In the genomic region with DNA sequence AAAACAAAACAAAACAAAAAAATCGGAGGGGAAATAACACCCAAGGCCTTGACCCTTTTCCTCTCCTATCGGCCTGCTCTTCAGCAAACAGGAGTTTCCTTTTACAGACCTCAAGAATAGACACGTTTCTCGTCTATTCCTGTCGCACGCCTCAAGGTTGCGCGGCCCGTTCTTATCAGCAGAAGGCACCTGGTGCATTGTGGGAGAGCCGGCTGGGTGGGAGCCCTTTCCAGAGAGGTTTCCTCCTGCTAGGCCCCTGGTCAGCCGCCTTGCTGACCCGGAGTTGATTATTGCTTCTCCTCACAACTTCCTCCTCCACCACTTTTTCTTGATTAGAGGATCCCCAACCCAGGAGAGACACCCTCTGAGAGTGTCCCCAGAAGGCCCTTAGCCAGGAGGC, we compare ENCODE assay signal across 1 cellular context.
TF ChIP-seq lines count a peak whose summit lies in the region.

No MANE protein-coding gene starts in this region.

TF ChIP-seq in K562, 482 proteins besides CTCF, POLR2A, EP300 and RAD21 (continued from another document and continues in another):
- TF ChIP-seq GTF2F1 (IDR thresholded peaks at IDR 0.05; ENCODE audit: low read depth, low read length) (no peak), CHD1 (IDR thresholded peaks at IDR 0.05; ENCODE audit: low read length) (no peak), ZNF586 (CRISPR knock-in tag; conservative IDR thresholded peaks at IDR 0.05) (no peak), TEAD1 (CRISPR knock-in tag; IDR thresholded peaks at IDR 0.05) (no peak), MEF2A (IDR thresholded peaks at IDR 0.05; ENCODE audit: control insufficient read depth, low read depth, low read length) (no peak), CSDE1 (IDR thresholded peaks at IDR 0.05) (no peak), TEAD4 (IDR thresholded peaks at IDR 0.05; ENCODE audit: low read length) (peak; percentile 49; the same call in 1 of the 2 replicates), TEAD4 (CRISPR knock-in tag; IDR thresholded peaks at IDR 0.05; ENCODE audit: borderline replicate concordance) (no peak), NR2C1 (IDR thresholded peaks at IDR 0.05) (peak; percentile 55; the same call in 1 of the 2 replicates), NR2C1 (tag; IDR thresholded peaks at IDR 0.05) (peak; percentile 55), SIN3A (IDR thresholded peaks at IDR 0.05; ENCODE audit: borderline replicate concordance in 2 of 2, control insufficient read depth in 1 of 2, low read depth in 2 of 2, low read length in 2 of 2) (no peak), SMC3 (conservative IDR thresholded peaks at IDR 0.05; ENCODE audit: insufficient read depth, low read depth, low read length) (no peak), STAT6 (CRISPR knock-in tag; IDR thresholded peaks at IDR 0.05) (no peak), ARID1B (IDR thresholded peaks at IDR 0.05) (peak; percentile 48), ZNF280A (IDR thresholded peaks at IDR 0.05; ENCODE audit: low read depth, partially characterized antibody) (no peak), SP2 (IDR thresholded peaks at IDR 0.05; ENCODE audit: extremely low read depth, low read depth, low read length, poor library complexity, severe bottlenecking) (no peak), NCOA2 (IDR thresholded peaks at IDR 0.05; ENCODE audit: partially characterized antibody in 2 of 2) (no peak), ARID4B (CRISPR knock-in tag; IDR thresholded peaks at IDR 0.05) (no peak), ERF (CRISPR knock-in tag; IDR thresholded peaks at IDR 0.05) (no peak), HMGN3 (IDR thresholded peaks at IDR 0.05; ENCODE audit: borderline replicate concordance, extremely low read depth, insufficient read length, low read depth, low read length) (no peak), SMARCC2 (IDR thresholded peaks at IDR 0.05; ENCODE audit: low read depth) (no peak), MYC (IDR thresholded peaks at IDR 0.05; ENCODE audit: low read depth, low read length) (peak; percentile 27; the same call in 1 of the 2 replicates), MYC (CRISPR knock-in tag; IDR thresholded peaks at IDR 0.05; ENCODE audit: borderline replicate concordance, low read depth) (no peak), EWSR1 (IDR thresholded peaks at IDR 0.05; ENCODE audit: borderline replicate concordance, low read depth, partially characterized antibody) (no peak), TAL1 (IDR thresholded peaks at IDR 0.05) (peak; percentile 27; the same call in 1 of the 2 replicates), MYNN (IDR thresholded peaks at IDR 0.05) (no peak), MYNN (CRISPR knock-in tag; IDR thresholded peaks at IDR 0.05) (no peak), PURB (CRISPR knock-in tag; IDR thresholded peaks at IDR 0.05; ENCODE audit: low read depth) (no peak), TAF1 (IDR thresholded peaks at IDR 0.05; ENCODE audit: control insufficient read depth, extremely low read depth, insufficient read depth, low read length, severe bottlenecking) (no peak), SIX5 (IDR thresholded peaks at IDR 0.05; ENCODE audit: borderline replicate concordance in 1 of 2, insufficient read depth in 1 of 2, low read depth in 1 of 2, low read length in 2 of 2) (no peak), COPS2 (conservative IDR thresholded peaks at IDR 0.05) (no peak), ZNF24 (IDR thresholded peaks at IDR 0.05) (no peak), TFAM (CRISPR knock-in tag; conservative IDR thresholded peaks at IDR 0.05) (no peak), ELF2 (CRISPR knock-in tag; IDR thresholded peaks at IDR 0.05) (no peak), CAMTA2 (CRISPR knock-in tag; conservative IDR thresholded peaks at IDR 0.05) (no peak), ZNF766 (CRISPR knock-in tag; conservative IDR thresholded peaks at IDR 0.05) (peak; percentile 95), KDM4B (IDR thresholded peaks at IDR 0.05; ENCODE audit: borderline replicate concordance in 2 of 2, low read depth in 1 of 2) (no peak), MXI1 (IDR thresholded peaks at IDR 0.05; ENCODE audit: low read depth, low read length) (no peak), MEIS2 (IDR thresholded peaks at IDR 0.05; ENCODE audit: partially characterized antibody) (no peak), PREB (CRISPR knock-in tag; IDR thresholded peaks at IDR 0.05) (no peak), ZNF764 (CRISPR knock-in tag; IDR thresholded peaks at IDR 0.05; ENCODE audit: low read depth) (no peak), BRF2 (IDR thresholded peaks at IDR 0.05; ENCODE audit: borderline replicate concordance, insufficient read depth, insufficient read length) (no peak), NR2C2 (CRISPR knock-in tag; IDR thresholded peaks at IDR 0.05) (no peak), NR2C2 (tag; IDR thresholded peaks at IDR 0.05) (peak; percentile 53), BDP1 (IDR thresholded peaks at IDR 0.05; ENCODE audit: insufficient read depth, insufficient read length) (no peak), SAP30 (IDR thresholded peaks at IDR 0.05; ENCODE audit: borderline replicate concordance, insufficient read depth, low read depth, low read length, poor library complexity, severe bottlenecking) (no peak), PRMT5 (CRISPR knock-in tag; IDR thresholded peaks at IDR 0.05) (no peak), ZNF696 (CRISPR knock-in tag; conservative IDR thresholded peaks at IDR 0.05) (no peak), SOX6 (IDR thresholded peaks at IDR 0.05) (peak; percentile 57; the same call in 1 of the 2 replicates), MIER1 (IDR thresholded peaks at IDR 0.05; ENCODE audit: low read depth) (no peak), TAF7 (tag; IDR thresholded peaks at IDR 0.05) (no peak)
- TF ChIP-seq, protein P1, sequence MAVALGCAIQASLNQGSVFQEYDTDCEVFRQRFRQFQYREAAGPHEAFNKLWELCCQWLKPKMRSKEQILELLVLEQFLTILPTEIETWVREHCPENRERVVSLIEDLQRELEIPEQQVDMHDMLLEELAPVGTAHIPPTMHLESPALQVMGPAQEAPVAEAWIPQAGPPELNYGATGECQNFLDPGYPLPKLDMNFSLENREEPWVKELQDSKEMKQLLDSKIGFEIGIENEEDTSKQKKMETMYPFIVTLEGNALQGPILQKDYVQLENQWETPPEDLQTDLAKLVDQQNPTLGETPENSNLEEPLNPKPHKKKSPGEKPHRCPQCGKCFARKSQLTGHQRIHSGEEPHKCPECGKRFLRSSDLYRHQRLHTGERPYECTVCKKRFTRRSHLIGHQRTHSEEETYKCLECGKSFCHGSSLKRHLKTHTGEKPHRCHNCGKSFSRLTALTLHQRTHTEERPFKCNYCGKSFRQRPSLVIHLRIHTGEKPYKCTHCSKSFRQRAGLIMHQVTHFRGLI (CRISPR knock-in tag; IDR thresholded peaks at IDR 0.05), result no peak
- TF ChIP-seq, protein P2, sequence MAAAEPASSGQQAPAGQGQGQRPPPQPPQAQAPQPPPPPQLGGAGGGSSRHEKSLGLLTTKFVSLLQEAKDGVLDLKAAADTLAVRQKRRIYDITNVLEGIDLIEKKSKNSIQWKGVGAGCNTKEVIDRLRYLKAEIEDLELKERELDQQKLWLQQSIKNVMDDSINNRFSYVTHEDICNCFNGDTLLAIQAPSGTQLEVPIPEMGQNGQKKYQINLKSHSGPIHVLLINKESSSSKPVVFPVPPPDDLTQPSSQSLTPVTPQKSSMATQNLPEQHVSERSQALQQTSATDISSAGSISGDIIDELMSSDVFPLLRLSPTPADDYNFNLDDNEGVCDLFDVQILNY (CRISPR knock-in tag; IDR thresholded peaks at IDR 0.05), result no peak
- TF ChIP-seq, protein P3, sequence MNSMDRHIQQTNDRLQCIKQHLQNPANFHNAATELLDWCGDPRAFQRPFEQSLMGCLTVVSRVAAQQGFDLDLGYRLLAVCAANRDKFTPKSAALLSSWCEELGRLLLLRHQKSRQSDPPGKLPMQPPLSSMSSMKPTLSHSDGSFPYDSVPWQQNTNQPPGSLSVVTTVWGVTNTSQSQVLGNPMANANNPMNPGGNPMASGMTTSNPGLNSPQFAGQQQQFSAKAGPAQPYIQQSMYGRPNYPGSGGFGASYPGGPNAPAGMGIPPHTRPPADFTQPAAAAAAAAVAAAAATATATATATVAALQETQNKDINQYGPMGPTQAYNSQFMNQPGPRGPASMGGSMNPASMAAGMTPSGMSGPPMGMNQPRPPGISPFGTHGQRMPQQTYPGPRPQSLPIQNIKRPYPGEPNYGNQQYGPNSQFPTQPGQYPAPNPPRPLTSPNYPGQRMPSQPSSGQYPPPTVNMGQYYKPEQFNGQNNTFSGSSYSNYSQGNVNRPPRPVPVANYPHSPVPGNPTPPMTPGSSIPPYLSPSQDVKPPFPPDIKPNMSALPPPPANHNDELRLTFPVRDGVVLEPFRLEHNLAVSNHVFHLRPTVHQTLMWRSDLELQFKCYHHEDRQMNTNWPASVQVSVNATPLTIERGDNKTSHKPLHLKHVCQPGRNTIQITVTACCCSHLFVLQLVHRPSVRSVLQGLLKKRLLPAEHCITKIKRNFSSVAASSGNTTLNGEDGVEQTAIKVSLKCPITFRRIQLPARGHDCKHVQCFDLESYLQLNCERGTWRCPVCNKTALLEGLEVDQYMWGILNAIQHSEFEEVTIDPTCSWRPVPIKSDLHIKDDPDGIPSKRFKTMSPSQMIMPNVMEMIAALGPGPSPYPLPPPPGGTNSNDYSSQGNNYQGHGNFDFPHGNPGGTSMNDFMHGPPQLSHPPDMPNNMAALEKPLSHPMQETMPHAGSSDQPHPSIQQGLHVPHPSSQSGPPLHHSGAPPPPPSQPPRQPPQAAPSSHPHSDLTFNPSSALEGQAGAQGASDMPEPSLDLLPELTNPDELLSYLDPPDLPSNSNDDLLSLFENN (IDR thresholded peaks at IDR 0.05; ENCODE audit: low read depth in 2 of 2, low read length in 2 of 2), result no peak
